1 cellular context compared by ENCODE assay signal in genomic region chr2:20868377-20868776, GRCh38.
A peak's percentile ranks its signal among the peaks of the same experiment; 100 is the strongest.
TF ChIP-seq lines count a peak whose summit lies in the region.

No MANE protein-coding gene starts in this region.

TF ChIP-seq in GM12878, 131 proteins besides CTCF, POLR2A, EP300 and RAD21 (continued from another document):
- TF ChIP-seq MEF2A (IDR thresholded peaks at IDR 0.05; ENCODE audit: insufficient read depth, low read depth, low read length): no peak; the same call in 1 of the 2 replicates
- TF ChIP-seq, protein P1, sequence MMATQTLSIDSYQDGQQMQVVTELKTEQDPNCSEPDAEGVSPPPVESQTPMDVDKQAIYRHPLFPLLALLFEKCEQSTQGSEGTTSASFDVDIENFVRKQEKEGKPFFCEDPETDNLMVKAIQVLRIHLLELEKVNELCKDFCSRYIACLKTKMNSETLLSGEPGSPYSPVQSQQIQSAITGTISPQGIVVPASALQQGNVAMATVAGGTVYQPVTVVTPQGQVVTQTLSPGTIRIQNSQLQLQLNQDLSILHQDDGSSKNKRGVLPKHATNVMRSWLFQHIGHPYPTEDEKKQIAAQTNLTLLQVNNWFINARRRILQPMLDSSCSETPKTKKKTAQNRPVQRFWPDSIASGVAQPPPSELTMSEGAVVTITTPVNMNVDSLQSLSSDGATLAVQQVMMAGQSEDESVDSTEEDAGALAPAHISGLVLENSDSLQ (IDR thresholded peaks at IDR 0.05): no peak
- TF ChIP-seq ZNF622 (IDR thresholded peaks at IDR 0.05): no peak
- no peak for TF ChIP-seq POLR2AphosphoS5 (IDR thresholded peaks at IDR 0.05; ENCODE audit: low read length)
- TF ChIP-seq CHD4 (IDR thresholded peaks at IDR 0.05): no peak
- no peak for TF ChIP-seq ZNF207 (IDR thresholded peaks at IDR 0.05; ENCODE audit: borderline replicate concordance)
- no peak for TF ChIP-seq NBN (IDR thresholded peaks at IDR 0.05)
- TF ChIP-seq, protein P2, sequence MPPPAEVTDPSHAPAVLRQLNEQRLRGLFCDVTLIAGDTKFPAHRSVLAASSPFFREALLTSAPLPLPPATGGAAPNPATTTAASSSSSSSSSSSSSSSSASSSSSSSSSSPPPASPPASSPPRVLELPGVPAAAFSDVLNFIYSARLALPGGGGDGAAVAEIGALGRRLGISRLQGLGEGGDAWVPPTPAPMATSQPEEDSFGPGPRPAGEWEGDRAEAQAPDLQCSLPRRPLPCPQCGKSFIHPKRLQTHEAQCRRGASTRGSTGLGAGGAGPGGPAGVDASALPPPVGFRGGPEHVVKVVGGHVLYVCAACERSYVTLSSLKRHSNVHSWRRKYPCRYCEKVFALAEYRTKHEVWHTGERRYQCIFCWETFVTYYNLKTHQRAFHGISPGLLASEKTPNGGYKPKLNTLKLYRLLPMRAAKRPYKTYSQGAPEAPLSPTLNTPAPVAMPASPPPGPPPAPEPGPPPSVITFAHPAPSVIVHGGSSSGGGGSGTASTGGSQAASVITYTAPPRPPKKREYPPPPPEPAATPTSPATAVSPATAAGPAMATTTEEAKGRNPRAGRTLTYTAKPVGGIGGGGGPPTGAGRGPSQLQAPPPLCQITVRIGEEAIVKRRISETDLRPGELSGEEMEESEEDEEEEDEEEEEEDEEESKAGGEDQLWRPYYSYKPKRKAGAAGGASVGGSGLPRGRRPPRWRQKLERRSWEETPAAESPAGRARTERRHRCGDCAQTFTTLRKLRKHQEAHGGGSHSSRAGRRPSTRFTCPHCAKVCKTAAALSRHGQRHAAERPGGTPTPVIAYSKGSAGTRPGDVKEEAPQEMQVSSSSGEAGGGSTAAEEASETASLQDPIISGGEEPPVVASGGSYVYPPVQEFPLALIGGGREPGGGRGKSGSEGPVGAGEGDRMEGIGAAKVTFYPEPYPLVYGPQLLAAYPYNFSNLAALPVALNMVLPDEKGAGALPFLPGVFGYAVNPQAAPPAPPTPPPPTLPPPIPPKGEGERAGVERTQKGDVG (CRISPR knock-in tag; IDR thresholded peaks at IDR 0.05): no peak
- TF ChIP-seq RCOR1 (conservative IDR thresholded peaks at IDR 0.05; ENCODE audit: low read depth, low read length): no peak
- no peak for TF ChIP-seq MEF2B (IDR thresholded peaks at IDR 0.05; ENCODE audit: partially characterized antibody, poor library complexity, severe bottlenecking)
- 0 out of 2 replicates have a peak, but pooled peaks have one; percentile 42 for TF ChIP-seq YY1 (IDR thresholded peaks at IDR 0.05; ENCODE audit: low read depth, low read length)
- no peak for TF ChIP-seq SIN3A (IDR thresholded peaks at IDR 0.05; ENCODE audit: low read depth, low read length)
- TF ChIP-seq IRF5 (IDR thresholded peaks at IDR 0.05; ENCODE audit: borderline replicate concordance): no peak
- no peak for TF ChIP-seq CHD1 (IDR thresholded peaks at IDR 0.05; ENCODE audit: low read depth, low read length)
- no peak; the same call in 1 of the 2 replicates for TF ChIP-seq USF2 (IDR thresholded peaks at IDR 0.05; ENCODE audit: borderline replicate concordance, low read depth, low read length)
- TF ChIP-seq EGR1 (IDR thresholded peaks at IDR 0.05; ENCODE audit: borderline replicate concordance in 1 of 2, low read depth in 2 of 2, low read length in 2 of 2): peak in 1 of 2 experiments; percentile 64; a peak in 1 of 3 replicates
- TF ChIP-seq NR2F1 (conservative IDR thresholded peaks at IDR 0.05): no peak
- no peak for TF ChIP-seq ZNF217 (IDR thresholded peaks at IDR 0.05)
- TF ChIP-seq STAT3 (IDR thresholded peaks at IDR 0.05; ENCODE audit: low read depth, low read length): no peak
- TF ChIP-seq TCF12 (IDR thresholded peaks at IDR 0.05; ENCODE audit: low read depth, low read length): peak; percentile 72; the same call in 1 of the 2 replicates
TF ChIP-seq in GM12878: peak in this region for 25.
